Comparison of ENCODE assay signal across 21 cellular contexts in the genomic region with DNA sequence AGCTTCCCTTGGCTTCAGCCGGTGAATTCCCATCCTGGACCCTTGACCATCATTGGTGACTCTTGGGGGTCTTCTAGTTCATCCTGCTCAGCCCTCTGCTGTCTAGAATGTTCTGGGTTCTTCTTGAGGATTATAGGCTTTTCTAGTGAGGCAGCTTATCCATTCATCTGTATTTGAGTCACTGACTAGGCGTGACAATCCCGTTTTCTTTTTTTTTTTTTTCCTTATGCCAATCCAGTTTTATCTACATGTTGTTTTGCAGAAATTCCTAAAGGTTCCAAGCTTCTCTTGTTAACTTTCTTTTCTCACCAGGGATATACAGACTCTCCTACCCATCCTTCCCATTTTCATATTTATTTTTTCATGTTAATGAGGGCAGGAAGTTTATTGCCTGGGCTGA.
"Had no signal": no experiment of that assay in that cellular context is flagged by ENCODE, and none has a peak within 500 bp of the region (broad histone marks: within the 10 kb centered on the region; RNA-seq: fewer than 3 reads in every experiment).

No MANE protein-coding gene starts in this region.

- H3K27ac Mint-ChIP-seq: activated CD4-positive, alpha-beta T cell treated with anti-CD3 and anti-CD28 coated beads, Interleukin-2, amount 10 ng/mL, durations not matched to agents 7 days and 5 days; activated CD8-positive, alpha-beta T cell treated with anti-CD3 and anti-CD28 coated beads, Interleukin-2, amount 10 ng/mL, durations not matched to agents 7 days and 5 days; activated naive CD4-positive, alpha-beta T cell treated with anti-CD3 and anti-CD28 coated beads, Interleukin-2, amount 50 U/mL, for 72 hours; natural killer cell treated with Interleukin-12 subunit alpha and Interleukin-12 subunit beta and Interleukin-15 and Interleukin-18, amount 100 ng/mL, for 72 hours had no signal

- ATAC-seq: activated CD8-positive, alpha-beta T cell treated with anti-CD3 and anti-CD28 coated beads, Interleukin-2, amount 10 ng/mL, durations not matched to agents 7 days and 5 days; activated naive CD4-positive, alpha-beta T cell treated with anti-CD3 and anti-CD28 coated beads, Interleukin-2, amount 50 U/mL, for 72 hours; activated T-cell treated with anti-CD3 and anti-CD28 coated beads, Interleukin-2, amount 50 U/mL, for 4 hours; lower lobe of right lung; natural killer cell treated with Interleukin-12 subunit alpha and Interleukin-12 subunit beta and Interleukin-15 and Interleukin-18, amount 100 ng/mL, for 72 hours; pancreas; SK-N-SH treated with all-trans-retinoic acid at 6 μM for 48 hours; T-cell had no signal

- H3K9me3 Mint-ChIP-seq: activated naive CD4-positive, alpha-beta T cell treated with anti-CD3 and anti-CD28 coated beads, Interleukin-2, amount 50 U/mL, for 72 hours; activated T-cell treated with anti-CD3 and anti-CD28 coated beads, Interleukin-2, amount 50 U/mL, for 4 hours; natural killer cell treated with Interleukin-12 subunit alpha and Interleukin-12 subunit beta and Interleukin-15 and Interleukin-18, amount 100 ng/mL, for 72 hours; T-cell had no signal

- H3K27me3 Mint-ChIP-seq: activated CD4-positive, alpha-beta T cell treated with anti-CD3 and anti-CD28 coated beads, Interleukin-2, amount 10 ng/mL, durations not matched to agents 7 days and 5 days; natural killer cell treated with Interleukin-12 subunit alpha and Interleukin-12 subunit beta and Interleukin-15 and Interleukin-18, amount 100 ng/mL, for 72 hours; T-cell had no signal

- H3K4me3 Mint-ChIP-seq: activated CD4-positive, alpha-beta T cell treated with anti-CD3 and anti-CD28 coated beads, Interleukin-2, amount 10 ng/mL, durations not matched to agents 7 days and 5 days; activated CD8-positive, alpha-beta T cell treated with anti-CD3 and anti-CD28 coated beads, Interleukin-2, amount 10 ng/mL, durations not matched to agents 7 days and 5 days; activated T-cell treated with anti-CD3 and anti-CD28 coated beads, Interleukin-2, amount 50 U/mL, for 4 hours; natural killer cell treated with Interleukin-12 subunit alpha and Interleukin-12 subunit beta and Interleukin-15 and Interleukin-18, amount 100 ng/mL, for 72 hours; T-cell had no signal

- DNase-seq: activated CD4-positive, alpha-beta T cell treated with anti-CD3 and anti-CD28 coated beads, Interleukin-2, amount 10 ng/mL, durations not matched to agents 7 days and 5 days; activated CD8-positive, alpha-beta T cell treated with anti-CD3 and anti-CD28 coated beads, Interleukin-2, amount 10 ng/mL, durations not matched to agents 7 days and 5 days; activated gamma-delta T cell; activated T-cell treated with anti-CD3 and anti-CD28 coated beads, Interleukin-2, amount 50 U/mL, for 4 hours; amniotic stem cell; dermis blood vessel endothelial cell; effector memory CD4-positive, alpha-beta T cell; foreskin melanocyte; head of caudate nucleus; lower lobe of right lung; pancreas; stimulated activated CD4-positive, alpha-beta T cell treated with anti-CD3 and anti-CD28 coated beads, Interleukin-12 subunit alpha, Interleukin-12 subunit beta, amount 100 ng/mL, for 4 hours; stimulated activated CD4-positive, alpha-beta T cell treated with anti-CD3 and anti-CD28 coated beads, Interleukin-1b, Interleukin-23, amount 100 ng/mL, for 48 hours; stimulated activated CD8-positive, alpha-beta memory T cell treated with anti-CD3 and anti-CD28 coated beads, Interleukin-4, amount 100 ng/mL, for 48 hours; stimulated activated naive CD4-positive, alpha-beta T cell treated with Interleukin-2 at 50 U/mL for 16 hours; T-cell; T-helper 9 cell; transverse colon had no signal
